8 cellular contexts compared by ENCODE assay signal in genomic region chr14:50831704-50832130, GRCh38. TPM values are rescaled to one million over a fixed set of nuclear protein-coding genes. Genes with fewer than 3 reads are reported as not detected.
DNase-seq lines count a peak whose midpoint lies in the region; ATAC-seq, FAIRE-seq and TF ChIP-seq lines count a peak whose summit lies in the region.

No MANE protein-coding gene starts in this region.

- H3K36me3 ChIP-seq in GM23248 (ENCODE audit: low read depth) = no peaks in the 10 kb centered on the region
- H3K36me3 ChIP-seq in SJSA1 = peaks cover 7% of the 10 kb centered on the region; the same call in 1 of the 2 replicates
- H3K36me3 ChIP-seq in fibroblast of lung (ENCODE audit: control insufficient read depth, insufficient read depth, low read length) = no peaks in the 10 kb centered on the region
- H3K36me3 ChIP-seq in pancreas = no peaks in the 10 kb centered on the region

- H3K27ac ChIP-seq in GM23248 (no peak overlapping the region), SJSA1 (no peak overlapping the region), fibroblast of lung (ENCODE audit: insufficient read depth, low read length) (peak overlapping the region; percentile 9), pancreas (peak overlapping the region in 2 of 4 donors; percentile 59 to 60)

- intact Hi-C loops in pancreas (cut with DNase I) = loop anchor here in 1 of 3 donors (10.0 kb wide), 1 partner anchor 47 kb away; no protein-coding TSS in a partner anchor

- H4K20me1 ChIP-seq in GM23248 (ENCODE audit: insufficient read depth) = peaks cover 18% of the 10 kb centered on the region
- no peaks in the 10 kb centered on the region for H4K20me1 ChIP-seq in fibroblast of lung (ENCODE audit: control insufficient read depth, extremely low read depth, insufficient read depth, low read length)

- H3K27me3 ChIP-seq in GM23248 (replicated peaks; ENCODE audit: insufficient read depth) (no peaks in the 10 kb centered on the region), SJSA1 (replicated peaks) (0 out of 2 replicates have a peak, but pooled peaks cover 3% of the 10 kb centered on the region), fibroblast of lung (ENCODE audit: control insufficient read depth, insufficient read depth, low read length) (no peaks in the 10 kb centered on the region), pancreas (no peaks in the 10 kb centered on the region)

- DNase-seq in GM23248 (peak; percentile 41), SJSA1 (ENCODE audit: low read depth in 1 of 2, low spot score in 2 of 2) (no peak), fibroblast of lung (ENCODE audit: low read depth in 2 of 2) (peak in 1 of 2 donors; percentile 12), pancreas (no peak), GM13976 (ENCODE audit: low spot score) (no peak), CD1c-positive myeloid dendritic cell (ENCODE audit: extremely low spot score) (no peak), GM13977 (ENCODE audit: low spot score) (no peak)

- peak overlapping the region; percentile 86 for H3K4me2 ChIP-seq in GM23248 (ENCODE audit: unreplicated experiment)
- H3K4me2 ChIP-seq in fibroblast of lung (ENCODE audit: extremely low read depth, insufficient read depth, low read length) = peak overlapping the region; percentile 100

- peak overlapping the region; percentile 76 for H3K9ac ChIP-seq in GM23248
- H3K9ac ChIP-seq in fibroblast of lung (ENCODE audit: insufficient read depth, low read length) = peak overlapping the region; percentile 71

- H3K4me1 ChIP-seq in GM23248 (ENCODE audit: insufficient read depth) (peaks cover 14% of the 10 kb centered on the region), SJSA1 (replicated peaks) (peaks cover 31% of the 10 kb centered on the region), fibroblast of lung (ENCODE audit: control insufficient read depth, extremely low read depth, insufficient read depth, low read length) (peaks cover 9% of the 10 kb centered on the region), pancreas (peaks cover 0 to 12% (median 7%) of the 10 kb centered on the region in 3 donors)

- FAIRE-seq in pancreas (lab: Jason Lieb, UNC) = no peak

- ATAC-seq in pancreas (peak; percentile 14 to 27 (median 26)), HG02642 (IDR thresholded peaks at IDR 0.05; ENCODE audit: poor library complexity, unreplicated experiment) (no peak)

- H3K79me2 ChIP-seq in GM23248 (ENCODE audit: insufficient read depth) (peaks cover 31% of the 10 kb centered on the region), fibroblast of lung (ENCODE audit: control insufficient read depth, insufficient read depth, low read length) (peaks cover 30% of the 10 kb centered on the region)

- peaks cover 9% of the 10 kb centered on the region for H3F3A ChIP-seq in GM23248 (ENCODE audit: insufficient read depth)

- H3K9me2 ChIP-seq in GM23248 (ENCODE audit: insufficient read depth) = no peaks in the 10 kb centered on the region

- H3K4me3 ChIP-seq in GM23248 (peak overlapping the region; percentile 88), SJSA1 (peak overlapping the region; percentile 98), fibroblast of lung (replicated peaks in 1 of 4; ENCODE audit: control extremely low read depth in 1 of 4, insufficient read depth in 1 of 4, low read depth in 3 of 4, low read length in 4 of 4) (peak overlapping the region; percentile 70 to 87 (median 76)), pancreas (peak overlapping the region; percentile 62 to 88 (median 74))

- H2AFZ ChIP-seq in GM23248 = peak overlapping the region; percentile 98
- peak overlapping the region; percentile 88 for H2AFZ ChIP-seq in fibroblast of lung (ENCODE audit: low read length)

- no peaks in the 10 kb centered on the region for H3K9me3 ChIP-seq in GM23248 (ENCODE audit: low read depth)
- H3K9me3 ChIP-seq in SJSA1 (replicated peaks) = no peaks in the 10 kb centered on the region
- H3K9me3 ChIP-seq in fibroblast of lung (ENCODE audit: control insufficient read depth, insufficient read depth, low read depth, low read length) = no peaks in the 10 kb centered on the region
- no peaks in the 10 kb centered on the region for H3K9me3 ChIP-seq in pancreas

- in situ Hi-C loops in GM23248 (cut with MboI) = no loop called here
- in situ Hi-C loops in GM13976 (cut with MboI; ENCODE audit: low sequenced_read_pairs, unreplicated experiment) = no loop called here
- in situ Hi-C loops in GM13977 (cut with MboI; ENCODE audit: low pct_unique_long_range_greater_than_20kb, low sequenced_read_pairs, unreplicated experiment) = no loop called here

- TF ChIP-seq CTCF in fibroblast of lung (conservative IDR thresholded peaks at IDR 0.05 in 1 of 2, IDR thresholded peaks at IDR 0.05 in 1 of 2; ENCODE audit: low read depth in 1 of 2, low read length in 2 of 2) (no peak), pancreas (IDR thresholded peaks at IDR 0.05) (no peak), GM13976 (IDR thresholded peaks at IDR 0.05; ENCODE audit: borderline replicate concordance, control extremely low read depth, extremely low read depth, insufficient read depth, missing control alignments) (no peak), GM13977 (IDR thresholded peaks at IDR 0.05; ENCODE audit: extremely low read depth, insufficient read depth, missing control alignments) (no peak)

- WGBS in GM23248 (ENCODE audit: low coverage in 1 of 2, low lambda C conversion rate in 2 of 2, missing lambda C conversion rate in 2 of 2), 2 experiments = 3 to 4% methylated on average over 11 of the region's 11 CpGs
- WGBS in pancreas, 2 donors = 4% methylated on average over 11 of the region's 11 CpGs

RNA-seq across cellular contexts. Expression of gene NIN, which starts 0.8 kb away (rescaled TPM):
- total RNA-seq in GM23248 (2014; rRNA removed; shearing (Covaris generic)) = 28.7 and 33.3 TPM in 2 replicates
- polyA plus RNA-seq in GM23248 (2016; fragmentation: Nextera tagmentation; extraction: Ambion mirVana) = 16.2 and 17.0 TPM in 2 replicates
- total RNA-seq in SJSA1 (2014; rRNA removed; shearing (Covaris generic)) = 33.8 and 34.7 TPM in 2 replicates
- 30.0 and 37.5 TPM in 2 replicates for total RNA-seq in fibroblast of lung
- 22.8 and 28.5 TPM in 2 replicates for polyA plus RNA-seq in fibroblast of lung
- polyA plus RNA-seq in fibroblast of lung (2012) = 26.3 and 27.5 TPM in 2 replicates
- polyA minus RNA-seq in fibroblast of lung (ENCODE audit: low replicate concordance) = 37.0 and 50.9 TPM in 2 replicates
- 10 to 100 TPM in 2 of 6 donors, 1 to 10 TPM in 4; 7.1 to 17.9 (median 8.6) TPM for total RNA-seq in pancreas
- 1 to 10 TPM; 3.1 to 3.7 TPM for polyA plus RNA-seq in pancreas

RNA-seq across cellular contexts. Expression of gene ABHD12B, which starts 40.1 kb away (rescaled TPM):
- not detected in 2 replicates for total RNA-seq in GM23248 (2014; rRNA removed; shearing (Covaris generic))
- polyA plus RNA-seq in GM23248 (2016; fragmentation: Nextera tagmentation; extraction: Ambion mirVana) (0.31 TPM in 1 of 2 replicates, not detected in the other), fibroblast of lung (0.20 TPM in 1 of 2 replicates, not detected in the other), pancreas (not detected)
- not detected in 2 replicates for total RNA-seq in SJSA1 (2014; rRNA removed; shearing (Covaris generic))
- total RNA-seq in fibroblast of lung (under 0.01 TPM in 2 replicates), pancreas (under 1 TPM in 1 of 6 donors, not detected in 5; 0.16 TPM)
- polyA plus RNA-seq in fibroblast of lung (2012) = 0.12 and 0.30 TPM in 2 replicates
- polyA minus RNA-seq in fibroblast of lung (ENCODE audit: low replicate concordance) = not detected in 2 replicates
